In the genomic region with DNA sequence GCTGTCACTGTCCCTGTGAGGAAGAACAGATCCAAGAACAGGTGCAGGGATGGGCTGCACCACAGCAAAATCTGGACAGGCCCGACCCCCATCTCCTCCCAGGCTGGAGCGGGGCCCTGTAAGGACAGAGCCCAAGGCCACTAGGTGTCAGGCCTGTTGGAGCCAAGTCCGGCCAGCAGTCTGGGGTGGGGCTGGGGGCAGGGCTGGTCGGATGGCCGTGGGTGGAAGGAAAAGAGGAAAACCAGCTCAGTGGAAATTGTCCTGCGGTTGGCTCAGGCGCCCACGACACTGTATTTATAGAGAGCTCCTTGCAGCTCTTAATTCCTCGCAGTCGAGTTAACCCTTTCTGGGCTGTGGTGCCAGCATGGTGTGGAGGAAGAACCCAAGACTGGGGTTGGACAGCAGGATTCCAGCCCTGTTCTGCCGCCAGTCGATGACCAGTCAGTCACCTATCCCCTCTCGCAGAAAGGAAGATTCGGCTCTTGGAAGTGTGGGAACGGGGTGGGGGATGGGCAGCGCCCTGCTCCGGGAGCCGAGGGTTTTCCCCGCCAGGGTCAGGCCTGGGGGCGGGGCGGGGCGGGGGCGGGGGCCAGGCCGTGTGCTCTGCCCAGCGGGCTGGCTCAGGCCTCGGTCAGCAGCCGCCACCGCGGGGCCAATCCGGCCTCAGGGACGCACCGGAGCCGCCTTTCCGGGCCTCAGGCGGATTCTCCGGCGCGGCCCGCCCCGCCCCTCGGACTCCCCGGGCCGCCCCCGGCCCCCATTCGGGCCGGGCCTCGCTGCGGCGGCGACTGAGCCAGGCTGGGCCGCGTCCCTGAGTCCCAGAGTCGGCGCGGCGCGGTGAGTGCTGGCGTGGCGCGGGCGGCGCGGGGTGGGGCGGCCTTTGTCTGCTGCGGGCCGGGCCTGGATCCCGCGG, we compare ENCODE assay signal across 8 cellular contexts.
A peak's percentile ranks its signal among the peaks of the same experiment; 100 is the strongest.
DNase-seq lines count a peak whose midpoint lies in the region; ATAC-seq, FAIRE-seq and TF ChIP-seq lines count a peak whose summit lies in the region.

A gene (plus strand): TSS at position 760 of the 913 bp plus-strand sequence. CDS start 15,257 bp downstream, outside the sequence.

- H3K4me3 ChIP-seq in choroid plexus epithelial cell (ENCODE audit: low read depth, low read length) (peak within 1 kb of the TSS; percentile 78), skeletal muscle cell (ENCODE audit: low read depth, low read length) (peak within 1 kb of the TSS; percentile 89)

- DNase-seq in Ammon's horn (ENCODE audit: low spot score) (peak; percentile 76), GM19239 (ENCODE audit: insufficient read length, low spot score) (peak; percentile 53), RKO (ENCODE audit: low spot score) (peak; percentile 77), choroid plexus epithelial cell (ENCODE audit: low read depth) (peak; percentile 63), islet precursor cell (peak; percentile 93), skeletal muscle cell (ENCODE audit: low read depth) (no peak), NCI-H1694 treated with DMSO at 0.1 percent for 48 hours (lab: John Stamatoyannopoulos, UW) (no peak)

- no peak for FAIRE-seq in GM19239 (lab: Jason Lieb, UNC)

- peak; percentile 43 for TF ChIP-seq CTCF in choroid plexus epithelial cell (conservative IDR thresholded peaks at IDR 0.05; ENCODE audit: low read depth, low read length)

- no peak for ATAC-seq in GM21619 (IDR thresholded peaks at IDR 0.05; ENCODE audit: unreplicated experiment)

Comparison
In these comparisons a context has a peak if more than half of its experiments do, and no peak if none do; other contexts are left out.
1. DNase-seq: peak in Ammon's horn (single experiment), GM19239 (single experiment), RKO (single experiment), choroid plexus epithelial cell (single experiment) and islet precursor cell (single experiment); none in skeletal muscle cell (single experiment) and NCI-H1694 treated with DMSO at 0.1 percent for 48 hours (single experiment).